ENCODE assay signal across 8 cellular contexts in genomic region chr17:50719924-50720805, GRCh38. TPM values are rescaled to one million over a fixed set of nuclear protein-coding genes. Genes with fewer than 3 reads are reported as not detected.
DNase-seq lines count a peak whose midpoint lies in the region; ATAC-seq, FAIRE-seq and TF ChIP-seq lines count a peak whose summit lies in the region.

No MANE protein-coding gene starts in this region.

- intact Hi-C loops in CD4-positive, alpha-beta memory T cell (cut with micrococcal nuclease), result loop anchor here (1.0 kb wide), 1 partner anchor 13 kb away; the partner anchor contains the start of gene ANKRD40

- peak overlapping the region; percentile 86 to 99 (median 98) for H3K4me3 Mint-ChIP-seq in CD4-positive, alpha-beta memory T cell

- H3K36me3 Mint-ChIP-seq in CD4-positive, alpha-beta memory T cell, result peaks cover 0 to 21% of the 10 kb centered on the region in 2 donors

- no peaks in the 10 kb centered on the region for H3K9me3 ChIP-seq in CD4-positive, alpha-beta memory T cell (ENCODE audit: control insufficient read depth in 1 of 2, low read length in 2 of 2)
- no peaks in the 10 kb centered on the region for H3K9me3 ChIP-seq in Loucy (ENCODE audit: insufficient read depth, low read depth, low read length)
- no peaks in the 10 kb centered on the region for H3K9me3 ChIP-seq in mucosa of rectum (ENCODE audit: control insufficient read depth in 2 of 2, low read length in 2 of 2)

- H3F3A ChIP-seq in Loucy (ENCODE audit: low read depth), result no peaks in the 10 kb centered on the region

- H4K20me1 ChIP-seq in Loucy (ENCODE audit: insufficient read depth, low read length, poor library complexity, severe bottlenecking), result peaks cover 56% of the 10 kb centered on the region

- H3K27ac Mint-ChIP-seq in CD4-positive, alpha-beta memory T cell, result peak overlapping the region; percentile 78 to 99 (median 99)

- no peaks in the 10 kb centered on the region for H3K36me3 ChIP-seq in CD4-positive, alpha-beta memory T cell (ENCODE audit: insufficient read depth, low read length)
- H3K36me3 ChIP-seq in Loucy (ENCODE audit: insufficient read depth, low read length) (no peaks in the 10 kb centered on the region), bronchial epithelial cell (ENCODE audit: control insufficient read depth, insufficient read depth, low read length) (no peaks in the 10 kb centered on the region), mucosa of rectum (ENCODE audit: control insufficient read depth in 2 of 2, insufficient read depth in 2 of 2, low read length in 2 of 2) (no peaks in the 10 kb centered on the region)

- peaks cover 58% of the 10 kb centered on the region for H3K79me2 ChIP-seq in Loucy (ENCODE audit: insufficient read depth, low read length)

- H3K4me3 ChIP-seq in CD4-positive, alpha-beta memory T cell (ENCODE audit: low read length in 2 of 2), result peak overlapping the region; percentile 55 to 100
- H3K4me3 ChIP-seq in Loucy (ENCODE audit: low read length, poor library complexity, severe bottlenecking) (peak overlapping the region; percentile 75), bronchial epithelial cell (ENCODE audit: low read depth, low read length) (peak overlapping the region; percentile 77), mucosa of rectum (ENCODE audit: low read length in 2 of 2) (peak overlapping the region; percentile 94 to 96)

- no peaks in the 10 kb centered on the region for H3K9me3 Mint-ChIP-seq in CD4-positive, alpha-beta memory T cell

- H3K9ac ChIP-seq in Loucy (ENCODE audit: low read depth, low read length, poor library complexity, severe bottlenecking) (peak overlapping the region; percentile 93), mucosa of rectum (ENCODE audit: low read depth in 1 of 2, low read length in 2 of 2) (peak overlapping the region; percentile 95 to 100)

- POLR2A ChIA-PET in CD4-positive, alpha-beta memory T cell (lab: Charles Lee; ENCODE audit: partially characterized antibody), result interaction anchor here (0.5 to 6.6 kb wide), 11 partner anchors 10 to 931 kb away, joined by 3 to 116 read pairs (median 4); partner anchors contain the start of genes ANKRD40, CACNA1G, KAT7 and TOB1

- peaks cover 51% of the 10 kb centered on the region for H3K4me1 ChIP-seq in CD4-positive, alpha-beta memory T cell (ENCODE audit: insufficient read depth, low read length)
- H3K4me1 ChIP-seq in Loucy (ENCODE audit: insufficient read depth, low read length, poor library complexity, severe bottlenecking), result peaks cover 34% of the 10 kb centered on the region
- H3K4me1 ChIP-seq in mucosa of rectum (ENCODE audit: control insufficient read depth in 2 of 2, insufficient read depth in 2 of 2, low read length in 2 of 2), result peaks cover 12 to 26% of the 10 kb centered on the region in 2 donors

- CTCF ChIA-PET in CD4-positive, alpha-beta memory T cell (lab: Charles Lee; ENCODE audit: partially characterized antibody), result no interaction called here

- peak overlapping the region; percentile 97 for H3K27ac ChIP-seq in CD4-positive, alpha-beta memory T cell (ENCODE audit: low read depth, low read length)
- H3K27ac ChIP-seq in mucosa of rectum (ENCODE audit: low read depth in 2 of 2, low read length in 2 of 2), result peak overlapping the region; percentile 99 to 100

- H2AFZ ChIP-seq in Loucy (ENCODE audit: low read length), result peak overlapping the region; percentile 81; the same call in 1 of the 2 replicates

- no peaks in the 10 kb centered on the region for H3K27me3 ChIP-seq in CD4-positive, alpha-beta memory T cell (ENCODE audit: insufficient read depth, low read length)
- no peaks in the 10 kb centered on the region for H3K27me3 ChIP-seq in Loucy (ENCODE audit: insufficient read depth, low read length, poor library complexity, severe bottlenecking)
- no peaks in the 10 kb centered on the region for H3K27me3 ChIP-seq in bronchial epithelial cell (ENCODE audit: control insufficient read depth, insufficient read depth, low read length)
- no peaks in the 10 kb centered on the region for H3K27me3 ChIP-seq in mucosa of rectum (ENCODE audit: control insufficient read depth in 2 of 2, insufficient read depth in 2 of 2, low read length in 2 of 2)

- no peak for DNase-seq in CD4-positive, alpha-beta memory T cell
- DNase-seq in bronchial epithelial cell (ENCODE audit: low read depth) (no peak), NCI-H128 (lab: John Stamatoyannopoulos, UW; ENCODE audit: unreplicated experiment) (no peak), foreskin melanocyte (no peak)
- DNase-seq in stimulated activated CD4-positive, alpha-beta T cell treated with anti-CD3 and anti-CD28 coated beads, Interleukin-2, amount 100 ng/mL, for 24 hours, result no peak

- no peak for TF ChIP-seq CTCF in Loucy (conservative IDR thresholded peaks at IDR 0.05; ENCODE audit: low read length)
- no peak for TF ChIP-seq CTCF in bronchial epithelial cell (IDR thresholded peaks at IDR 0.05; ENCODE audit: insufficient read depth, low read length, severe bottlenecking)

- peaks cover 19 to 51% (median 35%) of the 10 kb centered on the region in 4 donors for H3K4me1 Mint-ChIP-seq in CD4-positive, alpha-beta memory T cell

- no peaks in the 10 kb centered on the region for H3K27me3 Mint-ChIP-seq in CD4-positive, alpha-beta memory T cell

- H3K4me2 ChIP-seq in Loucy (ENCODE audit: low read depth, low read length, poor library complexity, severe bottlenecking), result peak overlapping the region; percentile 97

- no peaks in the 10 kb centered on the region for H3K9me2 ChIP-seq in Loucy (replicated peaks; ENCODE audit: low read depth, low read length)

- FAIRE-seq in bronchial epithelial cell (lab: Jason Lieb, UNC), result no peak

- no peak for ATAC-seq in GM18861 (IDR thresholded peaks at IDR 0.05; ENCODE audit: unreplicated experiment)

RNA-seq across cellular contexts. Expression of gene LUC7L3, which starts 0.8 kb away (rescaled TPM):
- total RNA-seq in CD4-positive, alpha-beta memory T cell, result 100 to 1,000 TPM; 254 to 291 TPM
- polyA plus RNA-seq in CD4-positive, alpha-beta memory T cell, result 10 to 100 TPM; 21.9 to 79.6 TPM
- total RNA-seq in bronchial epithelial cell, result 13.7 and 24.3 TPM in 2 replicates

RNA-seq across cellular contexts. Expression of gene ANKRD40, which starts 12.5 kb away (rescaled TPM):
- total RNA-seq in CD4-positive, alpha-beta memory T cell, result 10 to 100 TPM; 34.2 to 39.3 TPM
- 1 to 10 TPM; 2.1 to 8.1 TPM for polyA plus RNA-seq in CD4-positive, alpha-beta memory T cell
- 22.9 and 25.8 TPM in 2 replicates for total RNA-seq in bronchial epithelial cell

RNA-seq across cellular contexts. Expression of gene ANKRD40CL, which starts 47.2 kb away (rescaled TPM):
- total RNA-seq in CD4-positive, alpha-beta memory T cell, result not detected
- polyA plus RNA-seq in CD4-positive, alpha-beta memory T cell, result not detected
- total RNA-seq in bronchial epithelial cell, result not detected in 2 replicates

Comparison
In these comparisons a context has a peak if more than half of its experiments do, and no peak if none do; other contexts are left out.
1. RNA of gene LUC7L3, which starts 0.8 kb away (total RNA-seq): 254 to 291 TPM in CD4-positive, alpha-beta memory T cell; 13.7 to 24.3 TPM in bronchial epithelial cell; every median in the first group is over 10 times any median in the second.
2. Peak in every context shown above with its lines, with median percentiles within 50 percentile points of each other: H3K4me3 ChIP-seq.